In the genomic region with DNA sequence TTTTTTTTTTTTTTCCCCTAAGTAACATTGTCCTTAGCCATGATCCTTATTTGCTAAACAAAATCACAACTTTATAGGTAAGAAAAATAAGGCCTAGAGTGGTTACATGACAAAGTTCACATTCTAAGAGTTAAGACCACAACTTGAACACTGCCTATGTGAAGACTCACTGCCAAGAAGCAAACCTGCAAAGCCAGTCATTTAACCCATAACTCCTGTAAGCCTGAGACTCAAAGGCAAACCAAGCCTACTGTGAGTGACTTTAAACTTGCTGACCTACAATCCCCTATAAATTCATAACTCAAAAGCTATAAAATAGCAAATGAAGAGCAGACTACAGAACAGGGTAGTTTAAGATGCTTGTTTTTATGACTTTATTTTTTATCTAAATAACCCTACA, we compare ENCODE assay signal across 21 cellular contexts. TPM values are rescaled to one million over a fixed set of nuclear protein-coding genes. Genes with fewer than 3 reads are reported as not detected.
DNase-seq lines count a peak whose midpoint lies in the region; ATAC-seq and TF ChIP-seq lines count a peak whose summit lies in the region.
"Had no signal": no experiment of that assay in that cellular context is flagged by ENCODE, and none has a peak within 500 bp of the region (broad histone marks: within the 10 kb centered on the region; RNA-seq: fewer than 3 reads in every experiment).

No MANE protein-coding gene starts in this region.

- peak; percentile 77 for ATAC-seq in activated CD8-positive, alpha-beta memory T cell treated with anti-CD3 and anti-CD28 coated beads, Interleukin-2, amount 10 ng/mL, durations not matched to agents 7 days and 5 days
- peak; percentile 38 for ATAC-seq in HG02885 (IDR thresholded peaks at IDR 0.05; ENCODE audit: poor library complexity, unreplicated experiment)
- ATAC-seq: effector memory CD8-positive, alpha-beta T cell; lower lobe of right lung; sciatic nerve had no signal

- H3K27me3 ChIP-seq in smooth muscle cell (ENCODE audit: low read depth), result no peaks in the 10 kb centered on the region
- no peaks in the 10 kb centered on the region for H3K27me3 ChIP-seq in effector memory CD4-positive, alpha-beta T cell (replicated peaks; ENCODE audit: control insufficient read depth, insufficient read depth, low read length, poor library complexity, severe bottlenecking)
- H3K27me3 ChIP-seq: breast epithelium had no signal

- H3K36me3 ChIP-seq in smooth muscle cell (ENCODE audit: low read depth), result no peaks in the 10 kb centered on the region
- no peaks in the 10 kb centered on the region for H3K36me3 ChIP-seq in effector memory CD4-positive, alpha-beta T cell (ENCODE audit: control insufficient read depth, insufficient read depth, low read length)
- H3K36me3 ChIP-seq: breast epithelium, lower lobe of right lung had no signal

- peak overlapping the region; percentile 51 for H2AFZ ChIP-seq in smooth muscle cell (ENCODE audit: low read depth)

- intact Hi-C loops in activated T-helper 2 cell treated with anti-CD3 and anti-CD28 coated beads, Interferon-gamma antibody, Interleukin-2, Interleukin-4, amounts not matched to agents 10 μg/mL and 5 μg/mL and 100 μg/mL, durations not matched to agents 14 hours and 24 hours and 36 hours (cut with micrococcal nuclease), result loop anchor here (5.0 to 10.0 kb wide), 4 partner anchors 123 to 386 kb away; a partner anchor contains a TSS

- H3K4me3 ChIP-seq in smooth muscle cell, result no peak overlapping the region
- H3K4me3 ChIP-seq in effector memory CD4-positive, alpha-beta T cell (ENCODE audit: insufficient read depth, low read depth, low read length, poor library complexity, severe bottlenecking), result no peak overlapping the region
- H3K4me3 ChIP-seq: breast epithelium, lower lobe of right lung had no signal

- H3K4me1 ChIP-seq in smooth muscle cell (ENCODE audit: low read depth), result peaks cover 4% of the 10 kb centered on the region
- peaks cover 6% of the 10 kb centered on the region for H3K4me1 ChIP-seq in effector memory CD4-positive, alpha-beta T cell (ENCODE audit: control insufficient read depth, insufficient read depth, low read length, poor library complexity, severe bottlenecking)
- H3K4me1 ChIP-seq: breast epithelium had no signal

- peaks cover 56% of the 10 kb centered on the region for H3K4me1 Mint-ChIP-seq in activated CD8-positive, alpha-beta memory T cell treated with anti-CD3 and anti-CD28 coated beads, Interleukin-2, amount 10 ng/mL, durations not matched to agents 7 days and 5 days
- peaks cover 44% of the 10 kb centered on the region for H3K4me1 Mint-ChIP-seq in activated T-helper 2 cell treated with anti-CD3 and anti-CD28 coated beads, Interferon-gamma antibody, Interleukin-2, Interleukin-4, amounts not matched to agents 10 μg/mL and 5 μg/mL and 100 μg/mL, durations not matched to agents 14 hours and 24 hours and 36 hours (ENCODE audit: low read depth)

- H3K27ac Mint-ChIP-seq in activated CD8-positive, alpha-beta memory T cell treated with anti-CD3 and anti-CD28 coated beads, Interleukin-2, amount 10 ng/mL, durations not matched to agents 7 days and 5 days, result peak overlapping the region; percentile 67
- H3K27ac Mint-ChIP-seq in activated T-helper 2 cell treated with anti-CD3 and anti-CD28 coated beads, Interferon-gamma antibody, Interleukin-2, Interleukin-4, amounts not matched to agents 10 μg/mL and 5 μg/mL and 100 μg/mL, durations not matched to agents 14 hours and 24 hours and 36 hours, result peak overlapping the region; percentile 51
- H3K27ac Mint-ChIP-seq: activated CD4-positive, alpha-beta memory T cell treated with anti-CD3 and anti-CD28 coated beads for 36 hours had no signal

- H3K9me3 ChIP-seq in smooth muscle cell (replicated peaks; ENCODE audit: low read depth), result no peaks in the 10 kb centered on the region
- H3K9me3 ChIP-seq in effector memory CD4-positive, alpha-beta T cell (ENCODE audit: control insufficient read depth, low read length), result no peaks in the 10 kb centered on the region
- H3K9me3 ChIP-seq: breast epithelium, lower lobe of right lung had no signal

- H3K27ac ChIP-seq in smooth muscle cell (ENCODE audit: low read depth), result peak overlapping the region; percentile 27
- no peak overlapping the region for H3K27ac ChIP-seq in effector memory CD4-positive, alpha-beta T cell (ENCODE audit: insufficient read depth, low read length, poor library complexity, severe bottlenecking)
- H3K27ac ChIP-seq: breast epithelium, lower lobe of right lung, RWPE1 had no signal

- H3K27me3 Mint-ChIP-seq in activated CD8-positive, alpha-beta memory T cell treated with anti-CD3 and anti-CD28 coated beads, Interleukin-2, amount 10 ng/mL, durations not matched to agents 7 days and 5 days, result no peaks in the 10 kb centered on the region
- no peaks in the 10 kb centered on the region for H3K27me3 Mint-ChIP-seq in activated T-helper 2 cell treated with anti-CD3 and anti-CD28 coated beads, Interferon-gamma antibody, Interleukin-2, Interleukin-4, amounts not matched to agents 10 μg/mL and 5 μg/mL and 100 μg/mL, durations not matched to agents 14 hours and 24 hours and 36 hours (ENCODE audit: low read depth)
- H3K27me3 Mint-ChIP-seq: activated CD4-positive, alpha-beta memory T cell treated with anti-CD3 and anti-CD28 coated beads for 36 hours; effector memory CD8-positive, alpha-beta T cell had no signal

- H4K20me1 ChIP-seq in smooth muscle cell (ENCODE audit: low read depth), result no peaks in the 10 kb centered on the region

- H3K36me3 Mint-ChIP-seq in activated CD8-positive, alpha-beta memory T cell treated with anti-CD3 and anti-CD28 coated beads, Interleukin-2, amount 10 ng/mL, durations not matched to agents 7 days and 5 days, result peaks cover 17% of the 10 kb centered on the region
- H3K36me3 Mint-ChIP-seq in activated T-helper 2 cell treated with anti-CD3 and anti-CD28 coated beads, Interferon-gamma antibody, Interleukin-2, Interleukin-4, amounts not matched to agents 10 μg/mL and 5 μg/mL and 100 μg/mL, durations not matched to agents 14 hours and 24 hours and 36 hours (ENCODE audit: low read depth), result peaks cover 19% of the 10 kb centered on the region

- no peak overlapping the region for H3K9ac ChIP-seq in smooth muscle cell (ENCODE audit: low read depth)

- H3K4me3 Mint-ChIP-seq in activated CD8-positive, alpha-beta memory T cell treated with anti-CD3 and anti-CD28 coated beads, Interleukin-2, amount 10 ng/mL, durations not matched to agents 7 days and 5 days, result no peak overlapping the region
- H3K4me3 Mint-ChIP-seq in activated T-helper 2 cell treated with anti-CD3 and anti-CD28 coated beads, Interferon-gamma antibody, Interleukin-2, Interleukin-4, amounts not matched to agents 10 μg/mL and 5 μg/mL and 100 μg/mL, durations not matched to agents 14 hours and 24 hours and 36 hours (ENCODE audit: low read depth), result no peak overlapping the region
- H3K4me3 Mint-ChIP-seq: activated CD4-positive, alpha-beta memory T cell treated with anti-CD3 and anti-CD28 coated beads for 36 hours; H9 had no signal

- TF ChIP-seq CTCF in smooth muscle cell (IDR thresholded peaks at IDR 0.05; ENCODE audit: borderline replicate concordance, insufficient read depth, poor library complexity, severe bottlenecking), result no peak

- no peaks in the 10 kb centered on the region for H3K9me3 Mint-ChIP-seq in activated CD8-positive, alpha-beta memory T cell treated with anti-CD3 and anti-CD28 coated beads, Interleukin-2, amount 10 ng/mL, durations not matched to agents 7 days and 5 days (ENCODE audit: low read depth)
- H3K9me3 Mint-ChIP-seq in activated T-helper 2 cell treated with anti-CD3 and anti-CD28 coated beads, Interferon-gamma antibody, Interleukin-2, Interleukin-4, amounts not matched to agents 10 μg/mL and 5 μg/mL and 100 μg/mL, durations not matched to agents 14 hours and 24 hours and 36 hours, result no peaks in the 10 kb centered on the region
- H3K9me3 Mint-ChIP-seq: activated CD4-positive, alpha-beta memory T cell treated with anti-CD3 and anti-CD28 coated beads for 36 hours; effector memory CD8-positive, alpha-beta T cell; H9 had no signal

- CTCF ChIA-PET in activated CD8-positive, alpha-beta memory T cell treated with anti-CD3 and anti-CD28 coated beads, Interleukin-2, amount 10 ng/mL, durations not matched to agents 7 days and 5 days (lab: Charles Lee), result interaction anchor here (0.8 to 9.2 kb wide), 6 partner anchors 9 to 186 kb away, joined by 3 to 83 read pairs (median 12); a partner anchor contains a TSS

- no peaks in the 10 kb centered on the region for H3F3A ChIP-seq in smooth muscle cell (ENCODE audit: low read depth)

- H3K79me2 ChIP-seq in smooth muscle cell (ENCODE audit: low read depth), result peaks cover 5% of the 10 kb centered on the region

- no peak overlapping the region for H3K4me2 ChIP-seq in smooth muscle cell

- DNase-seq in activated CD8-positive, alpha-beta memory T cell treated with anti-CD3 and anti-CD28 coated beads, Interleukin-2, amount 10 ng/mL, durations not matched to agents 7 days and 5 days, result no peak
- DNase-seq in activated CD8-positive, alpha-beta memory T cell treated with anti-CD3 and anti-CD28 coated beads, Interleukin-2, amount 50 U/mL, for 4 hours, result no peak
- no peak for DNase-seq in activated T-helper 2 cell treated with anti-CD3 and anti-CD28 coated beads, Interferon-gamma antibody, Interleukin-2, Interleukin-4, amounts not matched to agents 10 μg/mL and 5 μg/mL and 100 μg/mL, durations not matched to agents 14 hours and 24 hours and 36 hours (ENCODE audit: low spot score)
- DNase-seq in smooth muscle cell (lab: John Stamatoyannopoulos, UW; ENCODE audit: unreplicated experiment), result no peak
- no peak for DNase-seq in NCI-H1436 treated with DMSO at 0.1 percent for 48 hours (lab: John Stamatoyannopoulos, UW)
- no peak for DNase-seq in cerebellar cortex (ENCODE audit: low spot score)
- DNase-seq in effector memory CD4-positive, alpha-beta T cell, result no peak
- DNase-seq: activated CD4-positive, alpha-beta memory T cell treated with anti-CD3 and anti-CD28 coated beads for 36 hours; COR-L47; effector memory CD8-positive, alpha-beta T cell; foreskin fibroblast; H9; lower lobe of right lung; MV-4-11; NCI-H2107; NCI-H774; stimulated activated naive CD4-positive, alpha-beta T cell treated with Interleukin-2 at 50 U/mL for 16 hours had no signal

RNA-seq across cellular contexts. Expression of a gene that starts 12.9 kb away (rescaled TPM):
- 10 to 100 TPM; 56.3 to 73.6 TPM for total RNA-seq in activated CD8-positive, alpha-beta memory T cell treated with anti-CD3 and anti-CD28 coated beads, Interleukin-2, amount 10 ng/mL, durations not matched to agents 7 days and 5 days
- total RNA-seq in activated T-helper 2 cell treated with anti-CD3 and anti-CD28 coated beads, Interferon-gamma antibody, Interleukin-2, Interleukin-4, amounts not matched to agents 10 μg/mL and 5 μg/mL and 100 μg/mL, durations not matched to agents 14 hours and 24 hours and 36 hours, result 44.2 and 45.5 TPM in 2 replicates
- 35.7 and 47.3 TPM in 2 replicates for total RNA-seq in smooth muscle cell
- 8.6 and 11.8 TPM in 2 replicates for polyA plus RNA-seq in smooth muscle cell
